Comparison of ENCODE assay signal across 26 cellular contexts in the genomic region with DNA sequence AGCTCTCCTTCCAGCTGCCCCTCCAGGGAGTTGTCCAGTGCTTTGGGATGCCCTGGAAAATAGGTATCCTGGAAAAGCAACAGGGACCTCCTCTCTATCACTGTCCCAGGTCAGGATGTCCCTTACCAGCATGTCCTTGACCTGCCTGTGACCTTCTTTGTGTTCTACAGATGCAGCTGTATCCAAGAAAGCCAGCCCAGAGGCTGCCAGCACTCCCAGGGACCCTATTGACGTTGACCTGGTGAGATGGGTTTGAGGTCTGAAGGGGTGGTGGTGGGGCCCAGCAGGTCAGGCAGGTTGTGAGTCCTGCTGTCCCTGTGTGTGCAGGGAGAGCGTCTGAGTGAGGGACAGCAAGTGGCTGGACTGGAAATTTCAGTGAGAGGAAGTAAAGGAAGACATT. TPM values are rescaled to one million over a fixed set of nuclear protein-coding genes. Genes with fewer than 3 reads are reported as not detected.
DNase-seq lines count a peak whose midpoint lies in the region; ATAC-seq lines count a peak whose summit lies in the region.
"Had no signal": no experiment of that assay in that cellular context is flagged by ENCODE, and none has a peak within 500 bp of the region (broad histone marks: within the 10 kb centered on the region; RNA-seq: fewer than 3 reads in every experiment).

No MANE protein-coding gene starts in this region.

- ATAC-seq in Right ventricle myocardium superior (ENCODE audit: poor library complexity) (peak; percentile 10), GM21526 (IDR thresholded peaks at IDR 0.05; ENCODE audit: low FRiP score, unreplicated experiment) (no peak), HG02885 (IDR thresholded peaks at IDR 0.05; ENCODE audit: poor library complexity, unreplicated experiment) (no peak)
- ATAC-seq: activated CD8-positive, alpha-beta memory T cell treated with anti-CD3 and anti-CD28 coated beads, Interleukin-2, amount 10 ng/mL, durations not matched to agents 7 days and 5 days; activated T-cell treated with anti-CD3 and anti-CD28 coated beads, Interleukin-2, amount 50 U/mL, for 4 hours had no signal

- intact Hi-C loops in Right ventricle myocardium superior (cut with DNase I): no loop called here
- intact Hi-C loops in cardiac septum (cut with DNase I): no loop called here
- intact Hi-C loops in posterior vena cava (cut with DNase I): no loop called here

- DNase-seq in Right ventricle myocardium superior: no peak
- no peak for DNase-seq in cardiac septum (ENCODE audit: low spot score)
- DNase-seq in dermis blood vessel endothelial cell: peak; percentile 20
- peak; percentile 19 for DNase-seq in posterior vena cava (ENCODE audit: low spot score)
- no peak for DNase-seq in activated CD4-positive, alpha-beta T cell treated with anti-CD3 and anti-CD28 coated beads, Interleukin-2, amount 50 U/mL, for 1 hour
- no peak for DNase-seq in A172 (ENCODE audit: low spot score)
- DNase-seq: activated CD4-positive, alpha-beta T cell treated with anti-CD3 and anti-CD28 coated beads, Interleukin-2, amount 50 U/mL, for 4 hours; activated CD8-positive, alpha-beta memory T cell treated with anti-CD3 and anti-CD28 coated beads, Interleukin-2, amount 10 ng/mL, durations not matched to agents 7 days and 5 days; activated naive CD4-positive, alpha-beta T cell treated with anti-CD3 and anti-CD28 coated beads for 36 hours; activated T-cell treated with anti-CD3 and anti-CD28 coated beads, Interleukin-2, amount 50 U/mL, for 4 hours; amygdala; DMS 273 treated with DMSO at 0.1 percent for 48 hours; H7; hippocampal formation; immature natural killer cell; left cardiac atrium; mesendoderm; NCI-H1417; NCI-H2029 treated with DMSO at 0.1 percent for 48 hours; NCI-H526; right lobe of liver; stimulated activated CD4-positive, alpha-beta T cell treated with anti-CD3 and anti-CD28 coated beads, Interleukin-4, amount 100 ng/mL, for 4 hours; substantia nigra had no signal

RNA-seq across cellular contexts. Expression of gene PML, which starts 30.2 kb away (rescaled TPM):
- total RNA-seq in Right ventricle myocardium superior (18.2 TPM), cardiac septum (24.6 TPM), dermis blood vessel endothelial cell (95.5 and 176 TPM in 2 replicates), posterior vena cava (10 to 100 TPM; 49.2 to 50.7 TPM)
- 59.9 and 61.1 TPM in 2 replicates for total RNA-seq in A172 (2014; rRNA removed; shearing (Covaris generic))

RNA-seq across cellular contexts. Expression of gene STOML1, which starts 32.6 kb away (rescaled TPM):
- total RNA-seq in Right ventricle myocardium superior: 26.8 TPM
- 32.1 TPM for total RNA-seq in cardiac septum
- total RNA-seq in dermis blood vessel endothelial cell: 19.9 and 22.3 TPM in 2 replicates
- total RNA-seq in posterior vena cava: 10 to 100 TPM; 17.3 to 20.1 TPM
- total RNA-seq in A172 (2014; rRNA removed; shearing (Covaris generic)): 14.6 and 26.8 TPM in 2 replicates

RNA-seq across cellular contexts. Expression of gene GOLGA6A, which starts 57.7 kb away (rescaled TPM):
- not detected for total RNA-seq in Right ventricle myocardium superior
- not detected for total RNA-seq in cardiac septum
- not detected in 2 replicates for total RNA-seq in dermis blood vessel endothelial cell
- total RNA-seq in posterior vena cava: under 1 TPM in 1 of 2 donors, not detected in 1; 0.24 TPM
- total RNA-seq in A172 (2014; rRNA removed; shearing (Covaris generic)): not detected in 2 replicates
- total RNA-seq: A673; activated CD8-positive, alpha-beta memory T cell treated with anti-CD3 and anti-CD28 coated beads, Interleukin-2, amount 10 ng/mL, durations not matched to agents 7 days and 5 days; activated T-cell treated with anti-CD3 and anti-CD28 coated beads, Interleukin-2, amount 50 U/mL, for 4 hours; left cardiac atrium had no signal

Comparison
In these comparisons a context has a peak if more than half of its experiments do, and no peak if none do; other contexts are left out.
1. DNase-seq: peak in dermis blood vessel endothelial cell (single experiment) and posterior vena cava (single experiment); none in Right ventricle myocardium superior (single experiment), cardiac septum (single experiment), activated CD4-positive, alpha-beta T cell treated with anti-CD3 and anti-CD28 coated beads, Interleukin-2, amount 50 U/mL, for 1 hour (single experiment) and A172 (single experiment).